ENCODE assay signal across 9 cellular contexts in genomic region chr17:3892095-3892998, GRCh38. TPM values are rescaled to one million over a fixed set of nuclear protein-coding genes. Genes with fewer than 3 reads are reported as not detected.
A peak's percentile ranks its signal among the peaks of the same experiment; 100 is the strongest.
DNase-seq lines count a peak whose midpoint lies in the region; ATAC-seq, FAIRE-seq and TF ChIP-seq lines count a peak whose summit lies in the region.
"Had no signal": no experiment of that assay in that cellular context is flagged by ENCODE, and none has a peak within 500 bp of the region (broad histone marks: within the 10 kb centered on the region; RNA-seq: fewer than 3 reads in every experiment).

No MANE protein-coding gene starts in this region.

- DNase-seq in H9 (peak; percentile 74), NCI-H1105 (lab: John Stamatoyannopoulos, UW) (peak; percentile 60), colonic mucosa (peak; percentile 81), HepG2 (ENCODE audit: low spot score) (peak; percentile 19), GM19240 (ENCODE audit: insufficient read length, low spot score) (no peak)
- peak; percentile 93 for DNase-seq in activated CD4-positive, alpha-beta T cell treated with anti-CD3 and anti-CD28 coated beads, Interleukin-2, amount 10 ng/mL, durations not matched to agents 24 days and 14 days
- peak; percentile 23 to 44 for DNase-seq in stimulated activated CD4-positive, alpha-beta T cell treated with anti-CD3 and anti-CD28 coated beads, Interleukin-2, amount 100 ng/mL, for 48 hours

- no peak overlapping the region for H2AK5ac ChIP-seq in H9 (ENCODE audit: insufficient read length, low read length)

- H3K27ac Mint-ChIP-seq in H9, result peak overlapping the region in 1 of 3 experiments; percentile 57; a peak in 1 of 7 replicates
- peak overlapping the region; percentile 75 for H3K27ac Mint-ChIP-seq in activated CD4-positive, alpha-beta T cell treated with anti-CD3 and anti-CD28 coated beads, Interleukin-2, amount 10 ng/mL, durations not matched to agents 24 days and 14 days

- peaks cover 58% of the 10 kb centered on the region for H3K4me1 ChIP-seq in DOHH2 (ENCODE audit: control insufficient read depth, low read length)
- H3K4me1 ChIP-seq in H9 (ENCODE audit: insufficient read depth, low read length), result peaks cover 2% of the 10 kb centered on the region; the same call in 1 of the 2 replicates
- H3K4me1 ChIP-seq in colonic mucosa, result peaks cover 37% of the 10 kb centered on the region
- peaks cover 35% of the 10 kb centered on the region for H3K4me1 ChIP-seq in HepG2 (ENCODE audit: insufficient read depth, low read length)

- no peak overlapping the region for H2BK120ac ChIP-seq in H9 (ENCODE audit: low read depth, low read length, poor library complexity, severe bottlenecking)

- peak; percentile 46 for ATAC-seq in HepG2

- H3K79me1 ChIP-seq in H9 (ENCODE audit: insufficient read depth, low read depth, low read length, poor library complexity, severe bottlenecking), result no peaks in the 10 kb centered on the region

- H3K4me3 ChIP-seq in DOHH2 (ENCODE audit: low read length) (peak overlapping the region; percentile 80), colonic mucosa (peak overlapping the region; percentile 85), HepG2 (replicated peaks in 1 of 3; ENCODE audit: insufficient read depth in 1 of 3, low read depth in 2 of 3, low read length in 3 of 3) (peak overlapping the region; percentile 51 to 77 (median 70))

- H3K36me3 ChIP-seq in DOHH2 (ENCODE audit: control insufficient read depth, low read length) (no peaks in the 10 kb centered on the region), colonic mucosa (no peaks in the 10 kb centered on the region), HepG2 (replicated peaks in 1 of 2; ENCODE audit: control insufficient read depth in 1 of 2, insufficient read depth in 2 of 2, low read length in 2 of 2) (no peaks in the 10 kb centered on the region)

- H3K9ac ChIP-seq in H9 (ENCODE audit: extremely low read depth, insufficient read length, low read length) (no peak overlapping the region), colonic mucosa (ENCODE audit: low read depth in 2 of 2, low read length in 2 of 2) (peak overlapping the region; percentile 59 to 61), HepG2 (ENCODE audit: insufficient read depth, low read depth, low read length) (peak overlapping the region; percentile 39; the same call in 1 of the 2 replicates)

- WGBS in H9 (ENCODE audit: extremely low coverage, insufficient read length, low lambda C conversion rate), result no CpG with 5 or more reads among the region's 96 CpGs
- 1% methylated on average over 17 of the region's 96 CpGs for WGBS in HepG2 (ENCODE audit: low lambda C conversion rate)

- no peak overlapping the region for H3K56ac ChIP-seq in H9 (ENCODE audit: insufficient read length, low read depth, low read length)

- H4K8ac ChIP-seq in H9 (replicated peaks; ENCODE audit: insufficient read length, low read depth, low read length), result no peak overlapping the region

- TF ChIP-seq RAD21 in HepG2 (CRISPR knock-in tag; IDR thresholded peaks at IDR 0.05), result 0 out of 2 replicates have a peak, but pooled peaks have one; percentile 9

- no peaks in the 10 kb centered on the region for H3K79me2 ChIP-seq in DOHH2 (ENCODE audit: control insufficient read depth, low read length)
- no peaks in the 10 kb centered on the region for H3K79me2 ChIP-seq in H9 (ENCODE audit: insufficient read depth, low read length)
- no peaks in the 10 kb centered on the region for H3K79me2 ChIP-seq in HepG2 (ENCODE audit: insufficient read depth, low read length)

- H4K91ac ChIP-seq in H9 (ENCODE audit: insufficient read length, low read depth, low read length), result no peak overlapping the region

- intact Hi-C loops in activated CD4-positive, alpha-beta T cell treated with anti-CD3 and anti-CD28 coated beads, Interleukin-2, amount 10 ng/mL, durations not matched to agents 24 days and 14 days (cut with micrococcal nuclease), result loop anchor here (2.0 kb wide), 2 partner anchors 18 to 72 kb away; partner anchors contain the start of gene ATP2A3
- intact Hi-C loops in colonic mucosa (cut with DNase I), result no loop called here
- intact Hi-C loops in HepG2 (cut with micrococcal nuclease; ENCODE audit: unreplicated experiment), result no loop called here

- H3K27me3 Mint-ChIP-seq in H9 (ENCODE audit: low read depth), result peaks cover 12% of the 10 kb centered on the region
- H3K27me3 Mint-ChIP-seq in activated CD4-positive, alpha-beta T cell treated with anti-CD3 and anti-CD28 coated beads, Interleukin-2, amount 10 ng/mL, durations not matched to agents 24 days and 14 days, result peaks cover 7% of the 10 kb centered on the region

- H3K4ac ChIP-seq in H9 (ENCODE audit: low read depth, low read length), result no peak overlapping the region

- no peak overlapping the region for H2BK5ac ChIP-seq in H9 (ENCODE audit: insufficient read length, low read length)

- peaks cover 32 to 47% of the 10 kb centered on the region in 2 experiments for H3K4me1 Mint-ChIP-seq in H9
- peaks cover 28% of the 10 kb centered on the region for H3K4me1 Mint-ChIP-seq in activated CD4-positive, alpha-beta T cell treated with anti-CD3 and anti-CD28 coated beads, Interleukin-2, amount 10 ng/mL, durations not matched to agents 24 days and 14 days

- no peaks in the 10 kb centered on the region for H3K9me2 ChIP-seq in DOHH2 (replicated peaks; ENCODE audit: control insufficient read depth, low read length)

- POLR2A ChIA-PET in HepG2 (lab: Yijun Ruan, JAX), result interaction anchor here (1.0 to 3.5 kb wide), 3 partner anchors 12 to 90 kb away, joined by 3 to 47 read pairs (median 4); partner anchors contain the start of gene NCBP3

- H3K4me3 Mint-ChIP-seq in H9, result peak overlapping the region; percentile 77
- H3K4me3 Mint-ChIP-seq in activated CD4-positive, alpha-beta T cell treated with anti-CD3 and anti-CD28 coated beads, Interleukin-2, amount 10 ng/mL, durations not matched to agents 24 days and 14 days, result peak overlapping the region; percentile 78

- H3K23ac ChIP-seq in H9 (ENCODE audit: insufficient read length, low read depth, low read length), result no peak overlapping the region

- H3F3A ChIP-seq in DOHH2 (ENCODE audit: control insufficient read depth, insufficient read depth), result peaks cover 13% of the 10 kb centered on the region

- H3K27me3 ChIP-seq in DOHH2 (ENCODE audit: control insufficient read depth, low read length) (peaks cover 12% of the 10 kb centered on the region), H9 (ENCODE audit: insufficient read depth, low read length) (no peaks in the 10 kb centered on the region; the same call in 1 of the 2 replicates), colonic mucosa (no peaks in the 10 kb centered on the region), HepG2 (ENCODE audit: control insufficient read depth in 1 of 2, insufficient read depth in 2 of 2, low read length in 2 of 2) (peaks cover 0 to 12% of the 10 kb centered on the region in 2 experiments; a peak in 1 of 5 replicates)

- CTCF ChIA-PET in HepG2 (lab: Yijun Ruan, JAX; ENCODE audit: low intra/inter-chr PET ratio, low total read pairs), result no interaction called here

- no peak overlapping the region for H2BK20ac ChIP-seq in H9 (ENCODE audit: low read depth, low read length, poor library complexity, severe bottlenecking)

- no peaks in the 10 kb centered on the region for H3K9me3 ChIP-seq in DOHH2 (ENCODE audit: control insufficient read depth, insufficient read depth, low read length)
- H3K9me3 ChIP-seq in H9 (ENCODE audit: control insufficient read depth, low read depth, low read length), result no peaks in the 10 kb centered on the region
- no peaks in the 10 kb centered on the region for H3K9me3 ChIP-seq in colonic mucosa
- H3K9me3 ChIP-seq in HepG2 (ENCODE audit: low read length), result no peaks in the 10 kb centered on the region

- H3K9me3 Mint-ChIP-seq in H9, result no peaks in the 10 kb centered on the region
- no peaks in the 10 kb centered on the region for H3K9me3 Mint-ChIP-seq in activated CD4-positive, alpha-beta T cell treated with anti-CD3 and anti-CD28 coated beads, Interleukin-2, amount 10 ng/mL, durations not matched to agents 24 days and 14 days

- no peak for TF ChIP-seq POLR2A in HepG2 (IDR thresholded peaks at IDR 0.05; ENCODE audit: insufficient read depth in 1 of 2, low read depth in 2 of 2, low read length in 2 of 2)

- in situ Hi-C loops in HepG2 (cut with HindIII; ENCODE audit: extremely low pct_ligation_motif_present, low pct_unique_long_range_greater_than_20kb), result no loop called here

- H3K14ac ChIP-seq in H9 (ENCODE audit: insufficient read depth, low read length), result 0 out of 2 replicates have a peak overlapping the region, but pooled peaks have one; percentile 4

- no peaks in the 10 kb centered on the region for H3K36me3 Mint-ChIP-seq in H9 (ENCODE audit: insufficient read depth in 1 of 3, low read depth in 3 of 3)
- peaks cover 3% of the 10 kb centered on the region for H3K36me3 Mint-ChIP-seq in activated CD4-positive, alpha-beta T cell treated with anti-CD3 and anti-CD28 coated beads, Interleukin-2, amount 10 ng/mL, durations not matched to agents 24 days and 14 days (ENCODE audit: low read depth)

- no peak overlapping the region for H3K18ac ChIP-seq in H9 (ENCODE audit: insufficient read length, low read depth, low read length)

- TF ChIP-seq EP300 in HepG2 (IDR thresholded peaks at IDR 0.05; ENCODE audit: low read depth in 2 of 2, low read length in 2 of 2) (no peak), HepG2 (CRISPR knock-in tag; IDR thresholded peaks at IDR 0.05; ENCODE audit: borderline replicate concordance) (no peak)

- H3K4me2 ChIP-seq in DOHH2 (ENCODE audit: low read length) (peak overlapping the region; percentile 97), H9 (ENCODE audit: insufficient read depth, insufficient read length, low read length) (peak overlapping the region; percentile 47), HepG2 (ENCODE audit: low read depth, low read length) (peak overlapping the region; percentile 90)

- H2BK15ac ChIP-seq in H9 (ENCODE audit: low read depth, low read length), result no peak overlapping the region

- 0 out of 2 replicates have a peak, but pooled peaks cover 3% of the 10 kb centered on the region for H4K20me1 ChIP-seq in DOHH2 (ENCODE audit: control insufficient read depth, insufficient read depth, low read depth, low read length)
- no peaks in the 10 kb centered on the region for H4K20me1 ChIP-seq in H9 (ENCODE audit: control insufficient read depth, insufficient read depth, insufficient read length)
- H4K20me1 ChIP-seq in HepG2 (ENCODE audit: insufficient read depth, low read length), result no peaks in the 10 kb centered on the region

- peaks cover 6% of the 10 kb centered on the region for H3K23me2 ChIP-seq in H9 (ENCODE audit: insufficient read length, low read depth, low read length, poor library complexity, severe bottlenecking)

- H2BK12ac ChIP-seq in H9 (ENCODE audit: insufficient read length, low read depth, low read length), result no peak overlapping the region

- no TSS peak for BruUV-seq in HepG2 (replicated peaks; lab: Mats Ljungman, UMichigan)

- TF ChIP-seq CTCF in DOHH2 (IDR thresholded peaks at IDR 0.05; ENCODE audit: low read depth, low read length, poor library complexity, severe bottlenecking) (no peak), H9 (conservative IDR thresholded peaks at IDR 0.05) (peak; percentile 39; the same call in 2 of the 3 replicates), colonic mucosa (IDR thresholded peaks at IDR 0.05) (no peak), HepG2 (CRISPR knock-in tag; IDR thresholded peaks at IDR 0.05) (peak; percentile 41; the same call in 1 of the 2 replicates)

- no peak overlapping the region for H4K5ac ChIP-seq in H9 (ENCODE audit: insufficient read length, low read depth, low read length)

- no peak overlapping the region for H3T11ph ChIP-seq in H9 (ENCODE audit: low read length)

- H2AFZ ChIP-seq in H9 (ENCODE audit: low read length) (no peak overlapping the region), HepG2 (ENCODE audit: low read length) (no peak overlapping the region)

- no peak overlapping the region for H3K27ac ChIP-seq in DOHH2 (ENCODE audit: low read depth, low read length)
- H3K27ac ChIP-seq in H9 (ENCODE audit: insufficient read length, low read depth, low read length), result no peak overlapping the region
- H3K27ac ChIP-seq in colonic mucosa, result peak overlapping the region; percentile 66
- no peak overlapping the region for H3K27ac ChIP-seq in HepG2 (ENCODE audit: extremely low read length, insufficient read depth, low read length)

- FAIRE-seq in HepG2 (lab: Jason Lieb, UNC), result no peak

RNA-seq across cellular contexts. Expression of gene CAMKK1, which starts 0.5 kb away (rescaled TPM):
- total RNA-seq in H9 (2021), result 6.4 and 6.7 TPM in 2 replicates
- total RNA-seq in activated CD4-positive, alpha-beta T cell treated with anti-CD3 and anti-CD28 coated beads, Interleukin-2, amount 10 ng/mL, durations not matched to agents 24 days and 14 days, result 8.6 and 9.2 TPM in 2 replicates
- total RNA-seq in colonic mucosa, result 1 to 10 TPM; 3.6 to 7.2 TPM
- 0.83 and 1.5 TPM in 2 replicates for total RNA-seq in HepG2 (2016; rRNA removed; fragmentation: Illumina TruSeq; extraction: Trizol)
- total RNA-seq in HepG2 (2016; cell fraction: cytosol; rRNA removed; fragmentation: Illumina TruSeq; extraction: Trizol; ENCODE audit: low read depth), result 0.09 and 0.20 TPM in 2 replicates
- 0.85 and 1.3 TPM in 2 replicates for total RNA-seq in HepG2 (2016; cell fraction: insoluble cytoplasmic fraction; rRNA removed; fragmentation: Illumina TruSeq; extraction: Trizol)
- total RNA-seq in HepG2 (2016; cell fraction: membrane; rRNA removed; fragmentation: Illumina TruSeq; extraction: Trizol), result 0.62 and 0.65 TPM in 2 replicates
- total RNA-seq in HepG2 (2016; cell fraction: nucleus; rRNA removed; fragmentation: Illumina TruSeq; extraction: Trizol), result 1.3 and 1.8 TPM in 2 replicates
- polyA plus RNA-seq in HepG2 (2011; rRNA removed), result 1.6 and 2.1 TPM in 2 replicates
- 1.1 TPM in 2 replicates for polyA plus RNA-seq in HepG2 (2011; cell fraction: cytosol; rRNA removed)
- 6.4 and 7.0 TPM in 2 replicates for polyA plus RNA-seq in HepG2 (2011; cell fraction: nucleus; rRNA removed)
- 1.1 and 1.4 TPM in 2 replicates for polyA plus RNA-seq in HepG2 (2012)
- polyA plus RNA-seq in HepG2 (2016; cell fraction: cytosol; fragmentation: Illumina TruSeq; extraction: Trizol; ENCODE audit: low read depth), result 0.11 and 0.17 TPM in 2 replicates
- 0.91 and 0.97 TPM in 2 replicates for polyA plus RNA-seq in HepG2 (2016; cell fraction: insoluble cytoplasmic fraction; fragmentation: Illumina TruSeq; extraction: Trizol; ENCODE audit: low read depth)
- 0.35 and 0.49 TPM in 2 replicates for polyA plus RNA-seq in HepG2 (2016; cell fraction: membrane; fragmentation: Illumina TruSeq; extraction: Trizol; ENCODE audit: low read depth)
- 3.4 and 4.1 TPM in 2 replicates for polyA plus RNA-seq in HepG2 (2016; cell fraction: nucleus; fragmentation: Illumina TruSeq; extraction: Trizol; ENCODE audit: insufficient read depth, low read depth)
- 2.5 and 40.0 TPM in 2 replicates for polyA minus RNA-seq in HepG2 (2011; rRNA and poly(A)+ RNA removed; ENCODE audit: low replicate concordance)
- polyA minus RNA-seq in HepG2 (2011; cell fraction: cytosol; rRNA and poly(A)+ RNA removed), result 0.20 and 0.62 TPM in 2 replicates
- 1.5 and 2.2 TPM in 2 replicates for polyA minus RNA-seq in HepG2 (2011; cell fraction: nucleus; rRNA and poly(A)+ RNA removed)

RNA-seq across cellular contexts. Expression of gene P2RX1, which starts 23.9 kb away (rescaled TPM):
- total RNA-seq in H9 (2021) (0.09 TPM in 1 of 2 replicates, not detected in the other), colonic mucosa (1 to 10 TPM; 2.7 to 4.8 TPM), HepG2 (2016; rRNA removed; fragmentation: Illumina TruSeq; extraction: Trizol) (0.04 TPM in 1 of 2 replicates, not detected in the other)
- total RNA-seq in activated CD4-positive, alpha-beta T cell treated with anti-CD3 and anti-CD28 coated beads, Interleukin-2, amount 10 ng/mL, durations not matched to agents 24 days and 14 days, result 0.47 and 0.78 TPM in 2 replicates
- total RNA-seq in HepG2 (2016; cell fraction: cytosol; rRNA removed; fragmentation: Illumina TruSeq; extraction: Trizol; ENCODE audit: low read depth), result not detected in 2 replicates
- total RNA-seq in HepG2 (2016; cell fraction: insoluble cytoplasmic fraction; rRNA removed; fragmentation: Illumina TruSeq; extraction: Trizol), result 0.04 TPM in 1 of 2 replicates, not detected in the other
- total RNA-seq in HepG2 (2016; cell fraction: membrane; rRNA removed; fragmentation: Illumina TruSeq; extraction: Trizol), result not detected in 2 replicates
- 0.12 TPM in 1 of 2 replicates, not detected in the other for total RNA-seq in HepG2 (2016; cell fraction: nucleus; rRNA removed; fragmentation: Illumina TruSeq; extraction: Trizol)
- 0.50 and 0.84 TPM in 2 replicates for polyA plus RNA-seq in HepG2 (2011; rRNA removed)
- polyA plus RNA-seq in HepG2 (2011; cell fraction: cytosol; rRNA removed), result 0.12 and 0.33 TPM in 2 replicates
- polyA plus RNA-seq in HepG2 (2011; cell fraction: nucleus; rRNA removed), result 2.2 and 2.3 TPM in 2 replicates
- 0.20 and 0.44 TPM in 2 replicates for polyA plus RNA-seq in HepG2 (2012)
- not detected in 2 replicates for polyA plus RNA-seq in HepG2 (2016; cell fraction: cytosol; fragmentation: Illumina TruSeq; extraction: Trizol; ENCODE audit: low read depth)
- polyA plus RNA-seq in HepG2 (2016; cell fraction: insoluble cytoplasmic fraction; fragmentation: Illumina TruSeq; extraction: Trizol; ENCODE audit: low read depth), result not detected in 2 replicates
- not detected in 2 replicates for polyA plus RNA-seq in HepG2 (2016; cell fraction: membrane; fragmentation: Illumina TruSeq; extraction: Trizol; ENCODE audit: low read depth)
- polyA plus RNA-seq in HepG2 (2016; cell fraction: nucleus; fragmentation: Illumina TruSeq; extraction: Trizol; ENCODE audit: insufficient read depth, low read depth), result 0.15 TPM in 1 of 2 replicates, not detected in the other
- polyA minus RNA-seq in HepG2 (2011; rRNA and poly(A)+ RNA removed; ENCODE audit: low replicate concordance), result 0.19 and 0.34 TPM in 2 replicates
- 0.18 TPM in 1 of 2 replicates, not detected in the other for polyA minus RNA-seq in HepG2 (2011; cell fraction: cytosol; rRNA and poly(A)+ RNA removed)
- polyA minus RNA-seq in HepG2 (2011; cell fraction: nucleus; rRNA and poly(A)+ RNA removed), result 0.39 and 0.62 TPM in 2 replicates
- total RNA-seq: glomerular endothelial cell had no signal

RNA-seq across cellular contexts. Expression of gene NCBP3, which starts 46.3 kb away (rescaled TPM):
- total RNA-seq in H9 (2021) (43.0 and 45.7 TPM in 2 replicates), colonic mucosa (10 to 100 TPM; 31.3 to 41.2 TPM), HepG2 (2016; rRNA removed; fragmentation: Illumina TruSeq; extraction: Trizol) (20.6 and 24.8 TPM in 2 replicates)
- 45.9 and 52.1 TPM in 2 replicates for total RNA-seq in activated CD4-positive, alpha-beta T cell treated with anti-CD3 and anti-CD28 coated beads, Interleukin-2, amount 10 ng/mL, durations not matched to agents 24 days and 14 days
- total RNA-seq in HepG2 (2016; cell fraction: cytosol; rRNA removed; fragmentation: Illumina TruSeq; extraction: Trizol; ENCODE audit: low read depth), result 3.9 and 4.8 TPM in 2 replicates
- total RNA-seq in HepG2 (2016; cell fraction: insoluble cytoplasmic fraction; rRNA removed; fragmentation: Illumina TruSeq; extraction: Trizol), result 21.8 and 23.5 TPM in 2 replicates
- total RNA-seq in HepG2 (2016; cell fraction: membrane; rRNA removed; fragmentation: Illumina TruSeq; extraction: Trizol), result 7.8 and 9.5 TPM in 2 replicates
- total RNA-seq in HepG2 (2016; cell fraction: nucleus; rRNA removed; fragmentation: Illumina TruSeq; extraction: Trizol), result 30.1 and 35.2 TPM in 2 replicates
- polyA plus RNA-seq in HepG2 (2011; rRNA removed), result 16.6 and 19.5 TPM in 2 replicates
- polyA plus RNA-seq in HepG2 (2011; cell fraction: cytosol; rRNA removed), result 4.6 and 5.5 TPM in 2 replicates
- polyA plus RNA-seq in HepG2 (2011; cell fraction: nucleus; rRNA removed), result 27.4 and 36.6 TPM in 2 replicates
- 22.5 and 26.0 TPM in 2 replicates for polyA plus RNA-seq in HepG2 (2012)
- 1.2 and 1.9 TPM in 2 replicates for polyA plus RNA-seq in HepG2 (2016; cell fraction: cytosol; fragmentation: Illumina TruSeq; extraction: Trizol; ENCODE audit: low read depth)
- polyA plus RNA-seq in HepG2 (2016; cell fraction: insoluble cytoplasmic fraction; fragmentation: Illumina TruSeq; extraction: Trizol; ENCODE audit: low read depth), result 22.8 and 23.0 TPM in 2 replicates
- 4.1 and 4.3 TPM in 2 replicates for polyA plus RNA-seq in HepG2 (2016; cell fraction: membrane; fragmentation: Illumina TruSeq; extraction: Trizol; ENCODE audit: low read depth)
- 77.0 and 80.1 TPM in 2 replicates for polyA plus RNA-seq in HepG2 (2016; cell fraction: nucleus; fragmentation: Illumina TruSeq; extraction: Trizol; ENCODE audit: insufficient read depth, low read depth)
- polyA minus RNA-seq in HepG2 (2011; rRNA and poly(A)+ RNA removed; ENCODE audit: low replicate concordance), result 8.7 and 10.7 TPM in 2 replicates
- 3.4 and 5.1 TPM in 2 replicates for polyA minus RNA-seq in HepG2 (2011; cell fraction: cytosol; rRNA and poly(A)+ RNA removed)
- 42.4 and 49.2 TPM in 2 replicates for polyA minus RNA-seq in HepG2 (2011; cell fraction: nucleus; rRNA and poly(A)+ RNA removed)

Comparison
In these comparisons a context has a peak if more than half of its experiments do, and no peak if none do; other contexts are left out.
1. H3K4me2 ChIP-seq: peak in every context shown above with its lines; median percentile 97 in DOHH2; 90 in HepG2; 47 in H9.
2. CTCF ChIP-seq: peak in H9 (single experiment) and HepG2 (single experiment); none in DOHH2 (single experiment) and colonic mucosa (single experiment).
3. Peak in every context shown above with its lines, with median percentiles within 50 percentile points of each other: H3K4me3 ChIP-seq.